Comparison of ENCODE assay signal across 1 cellular context in the genomic region with DNA sequence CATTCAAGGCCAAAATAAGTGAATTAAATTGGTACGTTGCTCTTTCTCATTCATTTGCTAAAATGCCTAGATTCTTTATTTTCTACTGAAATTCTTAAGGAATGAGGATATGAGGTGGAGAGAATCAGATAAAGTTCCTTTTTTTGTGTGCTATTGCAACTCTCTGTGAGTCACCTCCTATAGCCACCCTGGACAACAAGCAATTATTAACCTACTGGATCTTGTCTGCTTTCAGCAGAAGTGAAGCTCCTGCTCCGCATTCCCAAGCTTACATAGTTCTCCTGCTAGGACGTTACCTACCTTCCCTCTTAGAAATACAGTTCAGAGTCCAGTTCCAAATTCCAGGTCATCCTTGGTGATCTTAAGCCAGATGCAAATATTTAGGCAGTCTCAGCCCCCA.
TF ChIP-seq lines count a peak whose summit lies in the region.

No MANE protein-coding gene starts in this region.

TF ChIP-seq in H1, 55 proteins besides CTCF, POLR2A, EP300 and RAD21 (continued from another document):
- TF ChIP-seq FOSL1 (IDR thresholded peaks at IDR 0.05; ENCODE audit: insufficient read depth, low read depth, low read length): no peak
